Comparison of ENCODE assay signal across 25 cellular contexts in the genomic region with DNA sequence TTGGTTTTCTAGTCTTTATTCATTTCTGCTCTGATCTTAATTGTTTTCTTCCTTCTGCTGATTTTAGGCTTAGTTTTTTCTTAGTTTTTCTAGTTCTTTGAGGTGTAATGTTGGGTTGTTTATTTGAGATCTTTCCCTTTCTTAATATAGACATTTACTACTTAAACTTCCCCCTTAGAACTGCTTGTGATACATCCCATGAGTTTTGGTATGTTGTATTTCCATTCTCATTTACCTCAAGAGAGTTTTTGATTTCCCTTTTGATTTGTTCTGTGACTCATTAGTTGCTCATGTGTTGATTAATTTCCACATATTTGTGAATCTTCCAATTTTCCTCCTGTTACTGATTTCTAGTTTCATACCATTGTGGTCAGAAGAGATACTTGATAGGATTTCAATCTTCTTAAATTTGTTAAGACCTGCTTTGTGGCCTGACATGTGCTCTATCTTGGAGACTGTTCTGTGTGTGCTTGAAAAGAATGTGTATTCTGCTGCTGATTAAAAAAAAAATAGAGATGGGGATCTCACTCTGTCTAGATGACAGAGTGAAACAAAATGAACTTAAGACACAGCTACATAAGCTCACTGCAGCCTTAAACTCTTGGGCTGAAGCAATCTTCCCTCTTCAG. TPM values are rescaled to one million over a fixed set of nuclear protein-coding genes. Genes with fewer than 3 reads are reported as not detected.
"Had no signal": no experiment of that assay in that cellular context is flagged by ENCODE, and none has a peak within 500 bp of the region (broad histone marks: within the 10 kb centered on the region; RNA-seq: fewer than 3 reads in every experiment).

No MANE protein-coding gene starts in this region.

- H3K4me1 ChIP-seq: body of pancreas, prostate gland, suprapubic skin had no signal

- H3K4me3 ChIP-seq: body of pancreas, lung, prostate gland, skin epidermis, suprapubic skin had no signal

- H3K9me3 ChIP-seq: body of pancreas, prostate gland, suprapubic skin had no signal

- H3K27ac ChIP-seq: body of pancreas, prostate gland, skin epidermis, suprapubic skin had no signal

- H3K36me3 ChIP-seq: prostate gland, suprapubic skin had no signal

- ATAC-seq: body of pancreas, left colon, right cardiac atrium had no signal

- H3K27me3 ChIP-seq: body of pancreas, suprapubic skin had no signal

- DNase-seq: activated CD4-positive, alpha-beta memory T cell treated with anti-CD3 and anti-CD28 coated beads for 36 hours; activated CD8-positive, alpha-beta memory T cell treated with anti-CD3 and anti-CD28 coated beads, Interleukin-2, amount 50 U/mL, for 4 hours; activated gamma-delta T cell treated with Interleukin-2 at 50 U/mL for 16 hours; body of pancreas; effector CD8-positive, alpha-beta T cell; head of caudate nucleus; immature natural killer cell; left colon; midbrain; right cardiac atrium; stimulated activated CD4-positive, alpha-beta T cell treated with anti-CD3 and anti-CD28 coated beads, Interleukin-15, amount 100 ng/mL, for 24 hours; stimulated activated CD4-positive, alpha-beta T cell treated with anti-CD3 and anti-CD28 coated beads, Interleukin-4, amount 100 ng/mL, for 1 hour; stimulated activated naive CD4-positive, alpha-beta T cell; SW 1271 had no signal

RNA-seq across cellular contexts. Expression of gene GRM2, which starts 22.3 kb away (rescaled TPM):
- total RNA-seq: left colon, osteoblast, SK-MEL-5 had no signal
- polyA plus RNA-seq: immature natural killer cell had no signal

RNA-seq across cellular contexts. Expression of gene IQCF6, which starts 49.9 kb away (rescaled TPM):
- total RNA-seq: activated CD4-positive, alpha-beta memory T cell treated with anti-CD3 and anti-CD28 coated beads for 36 hours; body of pancreas; endothelial cell of umbilical vein; frontal cortex; left colon; lung; myocyte; osteoblast; prostate gland; right cardiac atrium; SK-MEL-5; suprapubic skin; T-helper 2 cell treated with Interferon-gamma antibody and Interleukin-4, amounts not matched to agents 100 ng/mL and 5 ng/mL, for 36 hours had no signal
- polyA plus RNA-seq: endothelial cell of umbilical vein, immature natural killer cell, lung, neural cell, right cardiac atrium had no signal
